ENCODE assay signal across 9 cellular contexts in the genomic region with DNA sequence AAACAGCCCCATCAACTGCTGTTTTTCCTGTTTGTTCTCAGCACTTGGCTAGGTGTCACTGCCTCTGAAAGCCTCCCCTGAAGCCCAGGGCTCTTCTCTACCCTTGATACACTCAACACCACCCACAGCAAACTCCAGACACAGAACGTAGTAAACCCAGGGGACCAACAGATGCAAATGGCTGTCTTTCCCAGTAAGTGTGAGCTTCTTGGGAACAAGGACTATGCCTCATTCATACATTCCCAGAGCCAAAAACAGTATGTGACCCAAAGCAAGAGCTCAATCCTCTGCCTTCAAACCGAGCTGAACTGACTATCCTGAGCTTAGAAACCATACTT. TPM values are rescaled to one million over a fixed set of nuclear protein-coding genes. Genes with fewer than 3 reads are reported as not detected.
DNase-seq lines count a peak whose midpoint lies in the region; ATAC-seq and TF ChIP-seq lines count a peak whose summit lies in the region.
"Had no signal": no experiment of that assay in that cellular context is flagged by ENCODE, and none has a peak within 500 bp of the region (broad histone marks: within the 10 kb centered on the region; RNA-seq: fewer than 3 reads in every experiment).

No MANE protein-coding gene starts in this region.

- peaks cover 38% of the 10 kb centered on the region for H3K36me3 ChIP-seq in SK-N-MC (ENCODE audit: insufficient read depth, low read length)

- H3K9me3 Mint-ChIP-seq in stimulated activated naive CD8-positive, alpha-beta T cell treated with anti-CD3 and anti-CD28 coated beads, Interleukin-15, Interleukin-2, amounts not matched to agents 100 ng/mL and 50 ng/mL, for 24 hours: no peaks in the 10 kb centered on the region
- H3K9me3 Mint-ChIP-seq in immature natural killer cell: no peaks in the 10 kb centered on the region

- H3K36me3 Mint-ChIP-seq in stimulated activated naive CD8-positive, alpha-beta T cell treated with anti-CD3 and anti-CD28 coated beads, Interleukin-15, Interleukin-2, amounts not matched to agents 100 ng/mL and 50 ng/mL, for 24 hours (ENCODE audit: low read depth): peaks cover 38% of the 10 kb centered on the region
- peaks cover 4 to 10% (median 8%) of the 10 kb centered on the region in 3 donors for H3K36me3 Mint-ChIP-seq in immature natural killer cell

- H3K4me3 Mint-ChIP-seq in stimulated activated naive CD8-positive, alpha-beta T cell treated with anti-CD3 and anti-CD28 coated beads, Interleukin-15, Interleukin-2, amounts not matched to agents 100 ng/mL and 50 ng/mL, for 24 hours: no peak overlapping the region
- peak overlapping the region in 2 of 5 donors; percentile 19 to 54 for H3K4me3 Mint-ChIP-seq in immature natural killer cell

- H3K4me1 Mint-ChIP-seq in stimulated activated naive CD8-positive, alpha-beta T cell treated with anti-CD3 and anti-CD28 coated beads, Interleukin-15, Interleukin-2, amounts not matched to agents 100 ng/mL and 50 ng/mL, for 24 hours (ENCODE audit: low read depth): peaks cover 52% of the 10 kb centered on the region
- peaks cover 61 to 81% of the 10 kb centered on the region in 2 donors for H3K4me1 Mint-ChIP-seq in immature natural killer cell

- no peak for ATAC-seq in stimulated activated naive CD8-positive, alpha-beta T cell treated with anti-CD3 and anti-CD28 coated beads, Interleukin-15, Interleukin-2, amounts not matched to agents 100 U/mL and 50 U/mL, for 24 hours
- ATAC-seq in GM21381 (IDR thresholded peaks at IDR 0.05; ENCODE audit: unreplicated experiment): no peak
- no peak for ATAC-seq in GM18520 (IDR thresholded peaks at IDR 0.05; ENCODE audit: unreplicated experiment)

- H3K27ac Mint-ChIP-seq in stimulated activated naive CD8-positive, alpha-beta T cell treated with anti-CD3 and anti-CD28 coated beads, Interleukin-15, Interleukin-2, amounts not matched to agents 100 ng/mL and 50 ng/mL, for 24 hours: peak overlapping the region; percentile 22
- peak overlapping the region in 5 of 6 donors; percentile 1 to 72 (median 55) for H3K27ac Mint-ChIP-seq in immature natural killer cell

- no peak overlapping the region for H3K9ac ChIP-seq in SK-N-MC (ENCODE audit: insufficient read length)

- peak overlapping the region; percentile 24; the same call in 1 of the 2 replicates for H3K4me3 ChIP-seq in SK-N-MC
- H3K4me3 ChIP-seq: cardiac muscle cell had no signal

- no peak for DNase-seq in stimulated activated naive CD8-positive, alpha-beta T cell treated with anti-CD3 and anti-CD28 coated beads, Interleukin-15, Interleukin-2, amounts not matched to agents 100 U/mL and 50 U/mL, for 24 hours
- DNase-seq in SK-N-MC (ENCODE audit: low read depth, low spot score) (no peak), immature natural killer cell (no peak), GM10248 (ENCODE audit: extremely low spot score) (no peak)
- no peak for DNase-seq in activated effector memory CD4-positive, alpha-beta T cell treated with Interleukin-2 at 50 U/mL for 16 hours

- no peaks in the 10 kb centered on the region for H3K27me3 Mint-ChIP-seq in stimulated activated naive CD8-positive, alpha-beta T cell treated with anti-CD3 and anti-CD28 coated beads, Interleukin-15, Interleukin-2, amounts not matched to agents 100 ng/mL and 50 ng/mL, for 24 hours
- peaks cover 2 to 11% (median 7%) of the 10 kb centered on the region in 3 donors for H3K27me3 Mint-ChIP-seq in immature natural killer cell (ENCODE audit: low read depth in 3 of 3)

- CTCF ChIA-PET in GM10248 (lab: Yijun Ruan, JAX): interaction anchor here (1.1 to 4.0 kb wide), 3 partner anchors 10 to 52 kb away, joined by 4 to 11 read pairs (median 4); no protein-coding TSS in a partner anchor

- H3K9me3 ChIP-seq in SK-N-MC (ENCODE audit: low read depth, low read length): no peaks in the 10 kb centered on the region

- POLR2A ChIA-PET in GM10248 (lab: Yijun Ruan, JAX): no interaction called here

- TF ChIP-seq CTCF in GM10248 (IDR thresholded peaks at IDR 0.05; ENCODE audit: control extremely low read depth, extremely low read depth, low read depth, missing control alignments): no peak

- H3K27ac ChIP-seq in SK-N-MC: peak overlapping the region; percentile 51
- H3K27ac ChIP-seq: cardiac muscle cell had no signal

RNA-seq across cellular contexts. Expression of a gene that starts 4.4 kb away (rescaled TPM):
- 100 to 1,000 TPM in 2 of 3 donors, 10 to 100 TPM in 1; 100.0 to 136 (median 117) TPM for polyA plus RNA-seq in immature natural killer cell
